In genomic region chr12:33794954-33795353, GRCh38 we compare ENCODE assay signal across 18 cellular contexts.
"Had no signal": no experiment of that assay in that cellular context is flagged by ENCODE, and none has a peak within 500 bp of the region (broad histone marks: within the 10 kb centered on the region; RNA-seq: fewer than 3 reads in every experiment).

No MANE protein-coding gene starts in this region.

- H3K4me1 ChIP-seq: gastrocnemius medialis, suprapubic skin, thyroid gland had no signal

- H3K9me3 ChIP-seq: gastrocnemius medialis, neutrophil, thyroid gland had no signal

- H3K4me3 ChIP-seq: dorsolateral prefrontal cortex, gastrocnemius medialis, lung, skin epidermis, suprapubic skin, thyroid gland had no signal

- H3K27me3 ChIP-seq: dorsolateral prefrontal cortex, gastrocnemius medialis, neutrophil, suprapubic skin, thyroid gland had no signal

- H3K4me3 Mint-ChIP-seq: naive B cell, nephron, type B pancreatic cell had no signal

- H3K27ac ChIP-seq: dorsolateral prefrontal cortex, gastrocnemius medialis, neutrophil, skin epidermis, suprapubic skin, thyroid gland had no signal

- H3K36me3 ChIP-seq: gastrocnemius medialis, neutrophil, suprapubic skin, thyroid gland had no signal

- H3K27ac Mint-ChIP-seq: naive B cell, nephron, type B pancreatic cell had no signal

- DNase-seq: cortex of kidney; dorsolateral prefrontal cortex; effector CD8-positive, alpha-beta T cell; gastrocnemius medialis; left colon; left ventricle myocardium superior; mesenchymal stem cell; midbrain; naive B cell; posterior cingulate gyrus; stimulated activated naive CD4-positive, alpha-beta T cell treated with Interleukin-2 at 50 U/mL for 16 hours; thyroid gland had no signal

- H3K27me3 Mint-ChIP-seq: naive B cell, type B pancreatic cell had no signal

- H3K4me1 Mint-ChIP-seq: naive B cell, nephron had no signal

- H3K36me3 Mint-ChIP-seq: naive B cell, type B pancreatic cell had no signal

- ATAC-seq: gastrocnemius medialis, left colon, left ventricle myocardium superior had no signal
